15 cellular contexts compared by ENCODE assay signal in genomic region chr1:12368646-12369045, GRCh38.
DNase-seq lines count a peak whose midpoint lies in the region; ATAC-seq, FAIRE-seq and TF ChIP-seq lines count a peak whose summit lies in the region.
"Had no signal": no experiment of that assay in that cellular context is flagged by ENCODE, and none has a peak within 500 bp of the region (broad histone marks: within the 10 kb centered on the region; RNA-seq: fewer than 3 reads in every experiment).

No MANE protein-coding gene starts in this region.

- H3K4me3 Mint-ChIP-seq in Calu3 (ENCODE audit: low read depth, unreplicated experiment), result no peak overlapping the region
- H3K4me3 Mint-ChIP-seq in activated CD4-positive, alpha-beta memory T cell treated with anti-CD3 and anti-CD28 coated beads for 36 hours, result no peak overlapping the region

- no peak overlapping the region for H3K4me2 ChIP-seq in PC-3 (ENCODE audit: low read length)

- peaks cover 17% of the 10 kb centered on the region for H3K4me1 ChIP-seq in PC-3 (ENCODE audit: insufficient read depth, low read length)
- H3K4me1 ChIP-seq in esophagus muscularis mucosa, result peaks cover 0 to 45% (median 34%) of the 10 kb centered on the region in 4 donors
- H3K4me1 ChIP-seq in pancreas, result peaks cover 0 to 5% (median 5%) of the 10 kb centered on the region in 3 donors

- FAIRE-seq in pancreas (lab: Jason Lieb, UNC), result no peak

- H3K4me3 ChIP-seq in PC-3 (ENCODE audit: low read length) (no peak overlapping the region), esophagus muscularis mucosa (no peak overlapping the region), pancreas (no peak overlapping the region)
- H3K4me3 ChIP-seq: HAP-1 had no signal

- DNase-seq in DMS53 (lab: John Stamatoyannopoulos, UW) (peak; percentile 7), DMS53 treated with DMSO at 0.1 percent for 48 hours (lab: John Stamatoyannopoulos, UW; ENCODE audit: unreplicated experiment) (no peak), PC-3 (peak; percentile 7), esophagus muscularis mucosa (ENCODE audit: extremely low spot score) (no peak), pancreas (no peak), Calu3 (no peak), activated T-cell treated with anti-CD3 and anti-CD28 coated beads for 4 hours (no peak)
- no peak for DNase-seq in activated CD4-positive, alpha-beta memory T cell treated with anti-CD3 and anti-CD28 coated beads for 36 hours
- DNase-seq: DMS 273 treated with DMSO at 0.1 percent for 48 hours, MM.1S, NCI-H1930, NCI-H345, NCI-H69 had no signal

- ATAC-seq in PC-3, result peak; percentile 44
- ATAC-seq in pancreas, result peak in 3 of 4 donors; percentile 50 to 73 (median 72)

- H3K9ac ChIP-seq in PC-3 (ENCODE audit: low read length), result peak overlapping the region; percentile 3; the same call in 1 of the 2 replicates

- no TSS peak for BruUV-seq in PC-3 (replicated peaks; lab: Mats Ljungman, UMichigan)
- BruUV-seq in Calu3 (replicated peaks; lab: Mats Ljungman, UMichigan), result no TSS peak

- H2AFZ ChIP-seq in PC-3 (ENCODE audit: low read length), result no peak overlapping the region

- intact Hi-C loops in PC-3 (cut with micrococcal nuclease), result loop anchor here (1.0 kb wide), 1 partner anchor 12 kb away; no protein-coding TSS in a partner anchor
- intact Hi-C loops in esophagus muscularis mucosa (cut with DNase I), result no loop called here
- intact Hi-C loops in pancreas (cut with DNase I), result no loop called here
- intact Hi-C loops in Calu3 (cut with micrococcal nuclease; ENCODE audit: unreplicated experiment), result no loop called here
- intact Hi-C loops in activated CD4-positive, alpha-beta memory T cell treated with anti-CD3 and anti-CD28 coated beads for 36 hours (cut with micrococcal nuclease), result no loop called here

- no peaks in the 10 kb centered on the region for H3K9me3 Mint-ChIP-seq in Calu3 (ENCODE audit: low read depth, unreplicated experiment)
- no peaks in the 10 kb centered on the region for H3K9me3 Mint-ChIP-seq in activated CD4-positive, alpha-beta memory T cell treated with anti-CD3 and anti-CD28 coated beads for 36 hours

- H3K36me3 Mint-ChIP-seq in Calu3 (ENCODE audit: insufficient read depth, unreplicated experiment), result peaks cover 12% of the 10 kb centered on the region
- H3K36me3 Mint-ChIP-seq in activated CD4-positive, alpha-beta memory T cell treated with anti-CD3 and anti-CD28 coated beads for 36 hours, result peaks cover 18% of the 10 kb centered on the region

- H3K9me2 ChIP-seq in PC-3 (replicated peaks; ENCODE audit: low read length), result no peaks in the 10 kb centered on the region

- no peaks in the 10 kb centered on the region for H3K79me2 ChIP-seq in PC-3 (ENCODE audit: low read length)

- TF ChIP-seq EP300 in esophagus muscularis mucosa (IDR thresholded peaks at IDR 0.05), result no peak

- H3K36me3 ChIP-seq in PC-3 (ENCODE audit: low read depth, low read length) (peaks cover 18% of the 10 kb centered on the region), esophagus muscularis mucosa (peaks cover 9 to 64% (median 35%) of the 10 kb centered on the region in 4 donors), pancreas (peaks cover 0 to 14% (median 3%) of the 10 kb centered on the region in 3 donors)
- H3K36me3 ChIP-seq: HAP-1 had no signal

- no peaks in the 10 kb centered on the region for H3F3A ChIP-seq in PC-3 (ENCODE audit: low read length, unreplicated experiment)

- CTCF ChIA-PET in PC-3 (lab: Charles Lee) (no interaction called here), Calu3 (lab: Charles Lee) (no interaction called here)
- CTCF ChIA-PET in activated CD4-positive, alpha-beta memory T cell treated with anti-CD3 and anti-CD28 coated beads for 36 hours (lab: Charles Lee), result no interaction called here

- TF ChIP-seq POLR2A in esophagus muscularis mucosa (IDR thresholded peaks at IDR 0.05; ENCODE audit: low read depth), result no peak

- no peaks in the 10 kb centered on the region for H3K27me3 Mint-ChIP-seq in Calu3 (ENCODE audit: unreplicated experiment)
- no peaks in the 10 kb centered on the region for H3K27me3 Mint-ChIP-seq in activated CD4-positive, alpha-beta memory T cell treated with anti-CD3 and anti-CD28 coated beads for 36 hours

- H3K27ac ChIP-seq in PC-3 (ENCODE audit: low read length) (peak overlapping the region; percentile 59), esophagus muscularis mucosa (replicated peaks in 1 of 4) (peak overlapping the region; percentile 3 to 63 (median 52)), pancreas (no peak overlapping the region)
- H3K27ac ChIP-seq: 22Rv1 had no signal

- 15% methylated on average over 2 of the region's 2 CpGs for WGBS in esophagus muscularis mucosa
- WGBS in pancreas, 2 donors, result 27 to 29% methylated on average over 2 of the region's 2 CpGs

- H4K20me1 ChIP-seq in PC-3 (ENCODE audit: low read length), result no peaks in the 10 kb centered on the region

- TF ChIP-seq CTCF in PC-3 (conservative IDR thresholded peaks at IDR 0.05; ENCODE audit: low read depth, low read length) (no peak), esophagus muscularis mucosa (IDR thresholded peaks at IDR 0.05) (no peak), pancreas (IDR thresholded peaks at IDR 0.05) (no peak), Calu3 (IDR thresholded peaks at IDR 0.05; ENCODE audit: unreplicated experiment) (no peak)

- H3K9me3 ChIP-seq in PC-3 (ENCODE audit: low read length) (no peaks in the 10 kb centered on the region), esophagus muscularis mucosa (no peaks in the 10 kb centered on the region), pancreas (no peaks in the 10 kb centered on the region)
- H3K9me3 ChIP-seq: HAP-1 had no signal

- H3K27me3 ChIP-seq in PC-3 (ENCODE audit: low read length) (no peaks in the 10 kb centered on the region), esophagus muscularis mucosa (no peaks in the 10 kb centered on the region), pancreas (no peaks in the 10 kb centered on the region)

- POLR2A ChIA-PET in PC-3 (lab: Charles Lee; ENCODE audit: unreplicated experiment), result no interaction called here
- POLR2A ChIA-PET in activated CD4-positive, alpha-beta memory T cell treated with anti-CD3 and anti-CD28 coated beads for 36 hours (lab: Charles Lee), result no interaction called here

- no peak overlapping the region for H3K27ac Mint-ChIP-seq in Calu3 (ENCODE audit: unreplicated experiment)
- no peak overlapping the region for H3K27ac Mint-ChIP-seq in activated CD4-positive, alpha-beta memory T cell treated with anti-CD3 and anti-CD28 coated beads for 36 hours

- no peaks in the 10 kb centered on the region for H3K4me1 Mint-ChIP-seq in Calu3 (ENCODE audit: low read depth, unreplicated experiment)
- H3K4me1 Mint-ChIP-seq in activated CD4-positive, alpha-beta memory T cell treated with anti-CD3 and anti-CD28 coated beads for 36 hours (ENCODE audit: low read depth), result peaks cover 5% of the 10 kb centered on the region

Comparison
In these comparisons a context has a peak if more than half of its experiments do, and no peak if none do; other contexts are left out.
1. DNase-seq: peak in DMS53 (single experiment) and PC-3 (single experiment); none in DMS53 treated with DMSO at 0.1 percent for 48 hours (single experiment), esophagus muscularis mucosa (single experiment), pancreas (0 of 6), Calu3 (single experiment), activated CD4-positive, alpha-beta memory T cell treated with anti-CD3 and anti-CD28 coated beads for 36 hours (single experiment) and activated T-cell treated with anti-CD3 and anti-CD28 coated beads for 4 hours (single experiment).
2. H3K27ac ChIP-seq: peak in PC-3 (single experiment) and esophagus muscularis mucosa (4 of 4); none in pancreas (0 of 4).